ENCODE assay signal across 8 cellular contexts in the genomic region with DNA sequence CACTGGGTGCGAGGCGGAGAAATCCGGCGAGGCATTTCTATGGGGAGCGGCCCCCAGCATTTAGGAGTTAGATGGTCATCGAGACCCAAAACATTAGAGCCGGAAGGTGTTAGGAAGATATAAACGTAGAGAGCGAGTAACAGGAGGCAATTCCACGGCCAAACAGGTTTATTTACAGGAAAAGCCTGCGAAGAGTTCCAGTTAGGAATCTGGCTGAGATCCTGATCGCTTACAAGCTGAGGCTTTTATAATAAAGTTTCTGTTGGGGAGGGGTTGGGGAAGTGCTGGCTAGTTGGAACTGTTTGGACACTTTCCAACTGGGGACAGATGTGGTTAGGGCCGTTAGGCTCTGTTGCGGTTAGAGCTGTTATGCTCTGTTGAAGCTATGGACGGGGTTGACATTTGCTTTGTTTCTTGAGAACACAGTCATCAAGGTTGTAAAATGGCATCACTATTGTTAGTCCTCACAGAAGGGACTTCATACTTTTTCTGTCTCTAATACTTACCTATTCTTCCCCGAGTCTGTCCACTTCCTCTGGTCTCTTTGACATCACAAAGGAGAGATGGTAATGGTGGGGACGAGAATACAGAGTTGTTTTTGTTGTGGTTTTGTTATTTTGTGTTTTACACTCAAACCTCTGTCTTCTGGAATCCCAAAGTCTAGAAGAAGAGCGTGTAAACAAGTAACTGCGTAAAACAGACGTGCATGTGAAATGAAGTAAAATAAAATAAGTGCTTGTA. TPM values are rescaled to one million over a fixed set of nuclear protein-coding genes. Genes with fewer than 3 reads are reported as not detected.
A peak's percentile ranks its signal among the peaks of the same experiment; 100 is the strongest.
DNase-seq lines count a peak whose midpoint lies in the region; ATAC-seq and TF ChIP-seq lines count a peak whose summit lies in the region.

No MANE protein-coding gene starts in this region.

- H3K4me3 ChIP-seq in NT2/D1 (ENCODE audit: insufficient read length, low read depth) (peak overlapping the region; percentile 71), choroid plexus epithelial cell (ENCODE audit: low read depth, low read length) (peak overlapping the region; percentile 83), lower leg skin (ENCODE audit: low read depth, poor library complexity, severe bottlenecking) (peak overlapping the region; percentile 84), upper lobe of left lung (peak overlapping the region; percentile 44 to 71 (median 58))

- peak overlapping the region; percentile 68 for H3K9ac ChIP-seq in NT2/D1 (ENCODE audit: insufficient read length, low read depth)

- no peak for TF ChIP-seq POLR2A in lower leg skin (IDR thresholded peaks at IDR 0.05)
- no peak for TF ChIP-seq POLR2A in upper lobe of left lung (IDR thresholded peaks at IDR 0.05)

- no peak for TF ChIP-seq EP300 in upper lobe of left lung (IDR thresholded peaks at IDR 0.05)

- peaks cover 13% of the 10 kb centered on the region for H3K9me3 Mint-ChIP-seq in activated naive CD4-positive, alpha-beta T cell treated with anti-CD3 and anti-CD28 coated beads for 36 hours

- DNase-seq in activated naive CD4-positive, alpha-beta T cell treated with anti-CD3 and anti-CD28 coated beads for 36 hours, result peak; percentile 25
- no peak for DNase-seq in activated naive CD4-positive, alpha-beta T cell treated with anti-CD3 and anti-CD28 coated beads, Interleukin-2, amount 50 U/mL, for 16 hours
- DNase-seq in NT2/D1 (ENCODE audit: low read depth, low spot score) (no peak), choroid plexus epithelial cell (ENCODE audit: low read depth) (peak; percentile 26), lower leg skin (ENCODE audit: low spot score in 2 of 2) (no peak), upper lobe of left lung (peak in 1 of 2 donors; percentile 31)

- H3K4me3 Mint-ChIP-seq in activated naive CD4-positive, alpha-beta T cell treated with anti-CD3 and anti-CD28 coated beads for 36 hours, result no peak overlapping the region

- H3K9me3 ChIP-seq in NT2/D1 (ENCODE audit: insufficient read depth, low read length), result peaks cover 20% of the 10 kb centered on the region; the same call in 1 of the 2 replicates
- H3K9me3 ChIP-seq in upper lobe of left lung, result no peaks in the 10 kb centered on the region

- no peaks in the 10 kb centered on the region for H3K4me1 ChIP-seq in NT2/D1 (ENCODE audit: insufficient read depth, insufficient read length)
- peaks cover 9 to 17% (median 14%) of the 10 kb centered on the region in 4 donors for H3K4me1 ChIP-seq in upper lobe of left lung

- H3K27me3 ChIP-seq in NT2/D1 (ENCODE audit: insufficient read depth, insufficient read length) (no peaks in the 10 kb centered on the region), upper lobe of left lung (no peaks in the 10 kb centered on the region)

- peaks cover 4% of the 10 kb centered on the region for H3K4me1 Mint-ChIP-seq in activated naive CD4-positive, alpha-beta T cell treated with anti-CD3 and anti-CD28 coated beads for 36 hours (ENCODE audit: low read depth)

- WGBS in lower leg skin, 2 donors, result 3 to 7% methylated on average over 20 of the region's 20 CpGs
- whole genome bisulfite sequencing in upper lobe of left lung, 2 donors, result 6% methylated on average over 20 of the region's 20 CpGs

- intact Hi-C loops in activated naive CD4-positive, alpha-beta T cell treated with anti-CD3 and anti-CD28 coated beads for 36 hours (cut with micrococcal nuclease), result loop anchor here (5.0 kb wide), 2 partner anchors 254 to 519 kb away; a partner anchor contains a TSS
- intact Hi-C loops in lower leg skin (cut with DNase I; ENCODE audit: low total_unique reads), result no loop called here

- CTCF ChIA-PET in activated naive CD4-positive, alpha-beta T cell treated with anti-CD3 and anti-CD28 coated beads for 36 hours (lab: Charles Lee), result no interaction called here

- ATAC-seq in HG03060 (IDR thresholded peaks at IDR 0.05; ENCODE audit: low read depth, unreplicated experiment), result peak; percentile 27
- peak in 1 of 2 donors; percentile 55 for ATAC-seq in upper lobe of left lung (ENCODE audit: low FRiP score in 2 of 2)
- ATAC-seq in HG03521 (IDR thresholded peaks at IDR 0.05; ENCODE audit: unreplicated experiment), result no peak

- H3K27ac ChIP-seq in upper lobe of left lung, result peak overlapping the region; percentile 93 to 96 (median 94)

- no peaks in the 10 kb centered on the region for H3K27me3 Mint-ChIP-seq in activated naive CD4-positive, alpha-beta T cell treated with anti-CD3 and anti-CD28 coated beads for 36 hours (ENCODE audit: low read depth)

- no peak overlapping the region for H3K27ac Mint-ChIP-seq in activated naive CD4-positive, alpha-beta T cell treated with anti-CD3 and anti-CD28 coated beads for 36 hours

- H3K36me3 Mint-ChIP-seq in activated naive CD4-positive, alpha-beta T cell treated with anti-CD3 and anti-CD28 coated beads for 36 hours (ENCODE audit: low read depth), result peaks cover 4% of the 10 kb centered on the region

- no peak for TF ChIP-seq CTCF in choroid plexus epithelial cell (conservative IDR thresholded peaks at IDR 0.05; ENCODE audit: low read depth, low read length)
- no peak for TF ChIP-seq CTCF in lower leg skin (IDR thresholded peaks at IDR 0.05)
- no peak for TF ChIP-seq CTCF in upper lobe of left lung (IDR thresholded peaks at IDR 0.05)

- no peaks in the 10 kb centered on the region for H3K36me3 ChIP-seq in NT2/D1 (ENCODE audit: insufficient read depth, insufficient read length, low read length)
- H3K36me3 ChIP-seq in upper lobe of left lung, result no peaks in the 10 kb centered on the region

RNA-seq across cellular contexts. Expression of a gene that starts 0.5 kb away (rescaled TPM):
- total RNA-seq in activated naive CD4-positive, alpha-beta T cell treated with anti-CD3 and anti-CD28 coated beads for 36 hours, result under 1 TPM; 0.62 to 0.89 TPM
- total RNA-seq in lower leg skin, result 10 to 100 TPM in 2 of 4 donors, 1 to 10 TPM in 2; 3.6 to 19.4 (median 7.0) TPM
- 10 to 100 TPM; 11.5 to 33.5 (median 18.6) TPM for total RNA-seq in upper lobe of left lung

RNA-seq across cellular contexts. Expression of a gene that starts 13.3 kb away (rescaled TPM):
- 1 to 10 TPM; 1.3 TPM for total RNA-seq in activated naive CD4-positive, alpha-beta T cell treated with anti-CD3 and anti-CD28 coated beads for 36 hours
- total RNA-seq in lower leg skin, result 1 to 10 TPM; 2.9 to 6.7 (median 4.3) TPM
- total RNA-seq in upper lobe of left lung, result 10 to 100 TPM in 1 of 6 donors, 1 to 10 TPM in 5; 2.6 to 10.5 (median 5.6) TPM

RNA-seq across cellular contexts. Expression of a gene that starts 55.1 kb away (rescaled TPM):
- under 1 TPM; 0.64 to 0.69 TPM for total RNA-seq in activated naive CD4-positive, alpha-beta T cell treated with anti-CD3 and anti-CD28 coated beads for 36 hours
- total RNA-seq in lower leg skin (1 to 10 TPM in 2 of 4 donors, under 1 TPM in 2; 0.15 to 1.6 (median 1.1) TPM), upper lobe of left lung (1 to 10 TPM; 3.1 to 8.3 (median 4.1) TPM)

Comparison
In these comparisons a context has a peak if more than half of its experiments do, and no peak if none do; other contexts are left out.
1. DNase-seq: peak in activated naive CD4-positive, alpha-beta T cell treated with anti-CD3 and anti-CD28 coated beads for 36 hours (single experiment) and choroid plexus epithelial cell (single experiment); none in activated naive CD4-positive, alpha-beta T cell treated with anti-CD3 and anti-CD28 coated beads, Interleukin-2, amount 50 U/mL, for 16 hours (single experiment), NT2/D1 (single experiment) and lower leg skin (0 of 2).
2. Peak in every context shown above with its lines, with median percentiles within 50 percentile points of each other: H3K4me3 ChIP-seq.